In the genomic region with DNA sequence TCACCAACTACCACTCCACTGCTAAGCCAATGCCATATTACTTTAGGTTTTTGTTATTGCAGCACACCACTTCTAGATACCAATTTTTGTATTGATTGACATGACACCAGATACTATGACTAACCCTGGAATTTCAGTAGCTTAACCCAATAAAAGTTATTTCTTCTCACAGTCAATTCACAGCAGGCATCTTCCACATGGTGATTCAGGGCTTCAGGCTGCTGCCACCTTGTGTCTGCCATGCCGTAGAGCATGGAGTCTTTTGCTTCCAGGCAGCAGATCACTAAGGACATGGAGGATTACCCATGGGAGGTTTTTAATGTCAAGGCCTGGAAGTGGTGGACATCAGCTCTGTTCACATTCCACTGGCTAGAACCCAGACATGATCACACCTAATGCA, we compare ENCODE assay signal across 18 cellular contexts. TPM values are rescaled to one million over a fixed set of nuclear protein-coding genes. Genes with fewer than 3 reads are reported as not detected.
DNase-seq lines count a peak whose midpoint lies in the region; ATAC-seq, FAIRE-seq and TF ChIP-seq lines count a peak whose summit lies in the region.
"Had no signal": no experiment of that assay in that cellular context is flagged by ENCODE, and none has a peak within 500 bp of the region (broad histone marks: within the 10 kb centered on the region; RNA-seq: fewer than 3 reads in every experiment).

No MANE protein-coding gene starts in this region.

- peaks cover 51% of the 10 kb centered on the region for H3K9me3 Mint-ChIP-seq in nephron progenitor cell

- no peak overlapping the region for H2AFZ ChIP-seq in HepG2 (ENCODE audit: low read length)
- no peak overlapping the region for H2AFZ ChIP-seq in mammary epithelial cell (ENCODE audit: low read depth, low read length)

- BruUV-seq in HepG2 (replicated peaks; lab: Mats Ljungman, UMichigan): no TSS peak
- no TSS peak for BruUV-seq in mammary epithelial cell (replicated peaks; lab: Mats Ljungman, UMichigan)

- WGBS in HepG2 (ENCODE audit: low lambda C conversion rate): 0% methylated on average over 1 of the region's 1 CpG
- 100% methylated on average over 1 of the region's 1 CpG for WGBS in right lobe of liver (ENCODE audit: insufficient coverage, low coverage, low lambda C conversion rate, missing lambda C conversion rate)
- 91% methylated on average over 1 of the region's 1 CpG for WGBS in mammary epithelial cell (ENCODE audit: low coverage, missing lambda C conversion rate)

- CTCF ChIA-PET in HepG2 (lab: Yijun Ruan, JAX; ENCODE audit: low intra/inter-chr PET ratio, low total read pairs) (no interaction called here), mammary epithelial cell (lab: Charles Lee; ENCODE audit: low non-redundant PET) (interaction anchor here (0.7 kb wide), 1 partner anchor 30 kb away, joined by 3 read pairs; no protein-coding TSS in a partner anchor)

- no peaks in the 10 kb centered on the region for H3K9me3 ChIP-seq in HepG2 (ENCODE audit: low read length)
- no peaks in the 10 kb centered on the region for H3K9me3 ChIP-seq in right lobe of liver
- no peaks in the 10 kb centered on the region for H3K9me3 ChIP-seq in mammary epithelial cell (replicated peaks; ENCODE audit: insufficient read depth, low read length)
- H3K9me3 ChIP-seq: tibial artery had no signal

- peaks cover 18% of the 10 kb centered on the region for H3K4me1 Mint-ChIP-seq in nephron progenitor cell

- H3K36me3 Mint-ChIP-seq in nephron progenitor cell (ENCODE audit: low read depth): peaks cover 6% of the 10 kb centered on the region

- H3K27ac Mint-ChIP-seq in nephron progenitor cell: no peak overlapping the region
- H3K27ac Mint-ChIP-seq: IgD-negative memory B cell had no signal

- intact Hi-C loops in HepG2 (cut with micrococcal nuclease; ENCODE audit: unreplicated experiment) (loop anchor here (1.0 kb wide), 1 partner anchor 29 kb away; no protein-coding TSS in a partner anchor), right lobe of liver (cut with DNase I) (no loop called here), mammary epithelial cell (cut with micrococcal nuclease) (no loop called here)

- FAIRE-seq in HepG2 (lab: Jason Lieb, UNC): no peak

- no peak for TF ChIP-seq RAD21 in HepG2 (CRISPR knock-in tag; IDR thresholded peaks at IDR 0.05)

- H3K27ac ChIP-seq in HepG2 (ENCODE audit: extremely low read length, insufficient read depth, low read length): no peak overlapping the region
- no peak overlapping the region for H3K27ac ChIP-seq in right lobe of liver
- H3K27ac ChIP-seq in mammary epithelial cell (ENCODE audit: insufficient read depth, low read depth, low read length): no peak overlapping the region
- H3K27ac ChIP-seq: body of pancreas, tibial artery had no signal

- H3K4me1 ChIP-seq in HepG2 (ENCODE audit: insufficient read depth, low read length) (no peaks in the 10 kb centered on the region), right lobe of liver (no peaks in the 10 kb centered on the region), mammary epithelial cell (ENCODE audit: insufficient read depth, low read length) (peaks cover 23% of the 10 kb centered on the region)
- H3K4me1 ChIP-seq: body of pancreas, tibial artery had no signal

- H4K20me1 ChIP-seq in HepG2 (ENCODE audit: insufficient read depth, low read length) (no peaks in the 10 kb centered on the region), mammary epithelial cell (ENCODE audit: insufficient read depth, low read length) (no peaks in the 10 kb centered on the region)

- POLR2A ChIA-PET in HepG2 (lab: Yijun Ruan, JAX): no interaction called here

- H3K27me3 ChIP-seq in HepG2 (ENCODE audit: control insufficient read depth in 1 of 2, insufficient read depth in 2 of 2, low read length in 2 of 2) (peaks cover 0 to 4% of the 10 kb centered on the region in 2 experiments; a peak in 1 of 5 replicates), right lobe of liver (no peaks in the 10 kb centered on the region), mammary epithelial cell (ENCODE audit: insufficient read depth, low read length) (no peaks in the 10 kb centered on the region)
- H3K27me3 ChIP-seq: body of pancreas, tibial artery had no signal

- no peak for TF ChIP-seq POLR2A in HepG2 (IDR thresholded peaks at IDR 0.05; ENCODE audit: insufficient read depth in 1 of 2, low read depth in 2 of 2, low read length in 2 of 2)
- TF ChIP-seq POLR2A in right lobe of liver (IDR thresholded peaks at IDR 0.05): no peak
- no peak for TF ChIP-seq POLR2A in NB4 (IDR thresholded peaks at IDR 0.05; ENCODE audit: extremely low read depth, insufficient read length)

- no peak for TF ChIP-seq EP300 in HepG2 (IDR thresholded peaks at IDR 0.05; ENCODE audit: low read depth in 2 of 2, low read length in 2 of 2)
- TF ChIP-seq EP300 in HepG2 (CRISPR knock-in tag; IDR thresholded peaks at IDR 0.05; ENCODE audit: borderline replicate concordance): no peak

- peak; percentile 18 for DNase-seq in HepG2 (ENCODE audit: low spot score)
- no peak for DNase-seq in right lobe of liver
- DNase-seq in NB4 (ENCODE audit: low read depth): peak; percentile 40
- peak; percentile 69 for DNase-seq in mammary epithelial cell
- no peak for DNase-seq in GF-D8 (lab: John Stamatoyannopoulos, UW)
- no peak for DNase-seq in nephron progenitor cell
- DNase-seq: activated gamma-delta T cell treated with Interleukin-2 at 50 U/mL for 16 hours, body of pancreas, DMS79 treated with DMSO at 0.1 percent for 48 hours, head of caudate nucleus, kidney glomerular epithelial cell, NCI-H2029, NCI-H526 treated with DMSO at 0.1 percent for 48 hours, tibial artery had no signal

- H3K4me3 ChIP-seq in HepG2 (replicated peaks in 1 of 3; ENCODE audit: insufficient read depth in 1 of 3, low read depth in 2 of 3, low read length in 3 of 3): no peak overlapping the region
- no peak overlapping the region for H3K4me3 ChIP-seq in right lobe of liver
- no peak overlapping the region for H3K4me3 ChIP-seq in NB4 (ENCODE audit: low read depth, low read length)
- H3K4me3 ChIP-seq in mammary epithelial cell (replicated peaks in 1 of 3; ENCODE audit: insufficient read depth in 1 of 3, low read depth in 2 of 3, low read length in 3 of 3): no peak overlapping the region
- H3K4me3 ChIP-seq: body of pancreas, tibial artery had no signal

- H3K9ac ChIP-seq in HepG2 (ENCODE audit: insufficient read depth, low read depth, low read length) (no peak overlapping the region), mammary epithelial cell (ENCODE audit: insufficient read depth, low read length) (no peak overlapping the region)

- H3K36me3 ChIP-seq in HepG2 (replicated peaks in 1 of 2; ENCODE audit: control insufficient read depth in 1 of 2, insufficient read depth in 2 of 2, low read length in 2 of 2) (no peaks in the 10 kb centered on the region), right lobe of liver (no peaks in the 10 kb centered on the region), mammary epithelial cell (ENCODE audit: insufficient read depth, low read length) (no peaks in the 10 kb centered on the region)
- H3K36me3 ChIP-seq: tibial artery had no signal

- H3K4me3 Mint-ChIP-seq in nephron progenitor cell: no peak overlapping the region

- in situ Hi-C loops in HepG2 (cut with HindIII; ENCODE audit: extremely low pct_ligation_motif_present, low pct_unique_long_range_greater_than_20kb) (no loop called here), mammary epithelial cell (cut with MboI; ENCODE audit: low sequenced_read_pairs in 2 of 2) (no loop called here)

- H3K4me2 ChIP-seq in HepG2 (ENCODE audit: low read depth, low read length): no peak overlapping the region
- no peak overlapping the region for H3K4me2 ChIP-seq in mammary epithelial cell (ENCODE audit: insufficient read depth, low read depth, low read length)

- H3K79me2 ChIP-seq in HepG2 (ENCODE audit: insufficient read depth, low read length): no peaks in the 10 kb centered on the region
- H3K79me2 ChIP-seq in mammary epithelial cell (ENCODE audit: insufficient read depth, low read length): no peaks in the 10 kb centered on the region

- dilution Hi-C loops in mammary epithelial cell (cut with HindIII; ENCODE audit: low sequenced_read_pairs): no loop called here

- peaks cover 7% of the 10 kb centered on the region for H3K27me3 Mint-ChIP-seq in nephron progenitor cell (ENCODE audit: low read depth, poor library complexity)
- H3K27me3 Mint-ChIP-seq: IgD-negative memory B cell had no signal

- ATAC-seq in HepG2 (peak; percentile 80), right lobe of liver (no peak), GM21381 (IDR thresholded peaks at IDR 0.05; ENCODE audit: unreplicated experiment) (no peak), GM21367 (IDR thresholded peaks at IDR 0.05; ENCODE audit: unreplicated experiment) (no peak)
- ATAC-seq: body of pancreas, SK-N-SH treated with all-trans-retinoic acid at 6 μM for 48 hours had no signal

- peak; percentile 52 for TF ChIP-seq CTCF in HepG2 (CRISPR knock-in tag; IDR thresholded peaks at IDR 0.05)
- TF ChIP-seq CTCF in right lobe of liver (IDR thresholded peaks at IDR 0.05): no peak
- peak; percentile 25 for TF ChIP-seq CTCF in NB4 (IDR thresholded peaks at IDR 0.05; ENCODE audit: low read depth, low read length)
- peak; percentile 48 to 55 for TF ChIP-seq CTCF in mammary epithelial cell (conservative IDR thresholded peaks at IDR 0.05 in 1 of 2, IDR thresholded peaks at IDR 0.05 in 1 of 2; ENCODE audit: extremely low read depth in 1 of 2, insufficient read depth in 1 of 2, low read depth in 1 of 2, low read length in 2 of 2)
- TF ChIP-seq CTCF in nephron progenitor cell (IDR thresholded peaks at IDR 0.05): no peak

RNA-seq across cellular contexts. Expression of a gene that starts 56.4 kb away (rescaled TPM):
- total RNA-seq in HepG2 (2016; rRNA removed; fragmentation: Illumina TruSeq; extraction: Trizol) (90.4 and 114 TPM in 2 replicates), right lobe of liver (10 to 100 TPM; 19.0 to 32.5 (median 27.1) TPM), mammary epithelial cell (100 to 1,000 TPM; 103 to 110 TPM)
- 19.9 and 28.2 TPM in 2 replicates for total RNA-seq in HepG2 (2016; cell fraction: cytosol; rRNA removed; fragmentation: Illumina TruSeq; extraction: Trizol; ENCODE audit: low read depth)
- 86.9 and 108 TPM in 2 replicates for total RNA-seq in HepG2 (2016; cell fraction: insoluble cytoplasmic fraction; rRNA removed; fragmentation: Illumina TruSeq; extraction: Trizol)
- 66.0 and 81.9 TPM in 2 replicates for total RNA-seq in HepG2 (2016; cell fraction: membrane; rRNA removed; fragmentation: Illumina TruSeq; extraction: Trizol)
- total RNA-seq in HepG2 (2016; cell fraction: nucleus; rRNA removed; fragmentation: Illumina TruSeq; extraction: Trizol): 54.5 and 55.7 TPM in 2 replicates
- polyA plus RNA-seq in HepG2 (2011; rRNA removed) (74.4 and 87.5 TPM in 2 replicates), mammary epithelial cell (98.9 TPM)
- polyA plus RNA-seq in HepG2 (2011; cell fraction: cytosol; rRNA removed): 50.8 and 73.9 TPM in 2 replicates
- polyA plus RNA-seq in HepG2 (2011; cell fraction: nucleus; rRNA removed): 43.0 and 54.3 TPM in 2 replicates
- polyA plus RNA-seq in HepG2 (2012): 111 and 121 TPM in 2 replicates
- polyA plus RNA-seq in HepG2 (2016; cell fraction: cytosol; fragmentation: Illumina TruSeq; extraction: Trizol; ENCODE audit: low read depth): 22.4 and 25.2 TPM in 2 replicates
- polyA plus RNA-seq in HepG2 (2016; cell fraction: insoluble cytoplasmic fraction; fragmentation: Illumina TruSeq; extraction: Trizol; ENCODE audit: low read depth): 97.9 and 98.6 TPM in 2 replicates
- 49.0 and 58.4 TPM in 2 replicates for polyA plus RNA-seq in HepG2 (2016; cell fraction: membrane; fragmentation: Illumina TruSeq; extraction: Trizol; ENCODE audit: low read depth)
- polyA plus RNA-seq in HepG2 (2016; cell fraction: nucleus; fragmentation: Illumina TruSeq; extraction: Trizol; ENCODE audit: insufficient read depth, low read depth): 57.8 and 60.3 TPM in 2 replicates
- 53.9 and 54.2 TPM in 2 replicates for polyA minus RNA-seq in HepG2 (2011; rRNA and poly(A)+ RNA removed; ENCODE audit: low replicate concordance)
- 45.7 and 50.7 TPM in 2 replicates for polyA minus RNA-seq in HepG2 (2011; cell fraction: cytosol; rRNA and poly(A)+ RNA removed)
- 50.5 and 65.3 TPM in 2 replicates for polyA minus RNA-seq in HepG2 (2011; cell fraction: nucleus; rRNA and poly(A)+ RNA removed)
- polyA minus RNA-seq in mammary epithelial cell: 93.9 TPM

Comparison
In these comparisons a context has a peak if more than half of its experiments do, and no peak if none do; other contexts are left out.
1. DNase-seq: peak in HepG2 (single experiment), NB4 (single experiment) and mammary epithelial cell (single experiment); none in right lobe of liver (0 of 3), GF-D8 (single experiment) and nephron progenitor cell (single experiment).
2. CTCF ChIP-seq: peak in HepG2 (single experiment), NB4 (single experiment) and mammary epithelial cell (2 of 2); none in right lobe of liver (0 of 4) and nephron progenitor cell (single experiment).